ENCODE assay signal across 24 cellular contexts in the genomic region with DNA sequence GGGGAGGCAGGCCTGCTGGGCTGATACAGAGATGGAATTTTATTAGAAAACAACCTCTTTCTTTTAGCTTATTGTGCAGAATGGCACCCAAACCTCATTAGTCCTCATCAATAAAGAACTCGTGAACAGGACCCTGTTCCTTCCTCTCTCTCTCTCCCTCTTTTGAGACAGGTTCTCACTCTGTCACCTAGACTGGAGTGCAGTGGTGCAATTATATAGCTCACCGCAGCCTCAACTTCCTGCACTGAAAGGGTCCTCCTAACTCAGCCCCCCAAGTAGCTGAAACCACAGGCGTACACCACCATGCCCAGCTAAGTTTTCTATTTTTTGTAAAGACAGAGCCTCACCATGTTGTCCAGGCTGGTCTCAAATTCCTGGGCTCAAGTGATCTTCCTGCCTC. TPM values are rescaled to one million over a fixed set of nuclear protein-coding genes. Genes with fewer than 3 reads are reported as not detected.
A peak's percentile ranks its signal among the peaks of the same experiment; 100 is the strongest.
DNase-seq lines count a peak whose midpoint lies in the region; ATAC-seq and TF ChIP-seq lines count a peak whose summit lies in the region.
"Had no signal": no experiment of that assay in that cellular context is flagged by ENCODE, and none has a peak within 500 bp of the region (broad histone marks: within the 10 kb centered on the region; RNA-seq: fewer than 3 reads in every experiment).

No MANE protein-coding gene starts in this region.

- no peaks in the 10 kb centered on the region for H3K36me3 ChIP-seq in CD4-positive, alpha-beta memory T cell (ENCODE audit: insufficient read depth, low read length)

- POLR2A ChIA-PET in CD4-positive, alpha-beta memory T cell (lab: Charles Lee; ENCODE audit: partially characterized antibody), result no interaction called here

- no peaks in the 10 kb centered on the region for H3K9me3 Mint-ChIP-seq in natural killer cell
- no peaks in the 10 kb centered on the region for H3K9me3 Mint-ChIP-seq in natural killer cell treated with Interleukin-12 subunit alpha and Interleukin-12 subunit beta and Interleukin-15 and Interleukin-18, amount 100 ng/mL, for 72 hours
- H3K9me3 Mint-ChIP-seq in memory B cell, result no peaks in the 10 kb centered on the region
- no peaks in the 10 kb centered on the region for H3K9me3 Mint-ChIP-seq in CD4-positive, alpha-beta memory T cell
- H3K9me3 Mint-ChIP-seq: CD8-positive, alpha-beta T cell had no signal

- DNase-seq in natural killer cell (no peak), memory B cell (ENCODE audit: low spot score in 2 of 2) (no peak), SW 1271 (lab: John Stamatoyannopoulos, UW) (no peak), NCI-H748 treated with DMSO at 0.1 percent for 48 hours (lab: John Stamatoyannopoulos, UW) (no peak)
- DNase-seq in natural killer cell treated with Interleukin-12 subunit alpha and Interleukin-12 subunit beta and Interleukin-15 and Interleukin-18, amount 100 ng/mL, for 72 hours (ENCODE audit: low spot score), result no peak
- DNase-seq in CD4-positive, alpha-beta memory T cell, result no peak
- DNase-seq: AML-193; C1 segment of cervical spinal cord; CD8-positive, alpha-beta T cell; DMS153; DND-41; GOT3; HCEC 1CT; IMR-90; MM.1S; NCI-H2029; NCI-H446; NCI-H524 treated with DMSO at 0.1 percent for 48 hours; NCI-H82; NK-92 treated with Interleukin-12 subunit alpha and Interleukin-12 subunit beta, amount 100 ng/mL, for 24 hours; PC-3; Right ventricle myocardium superior had no signal

- TF ChIP-seq CTCF in natural killer cell (IDR thresholded peaks at IDR 0.05) (no peak), VCaP (conservative IDR thresholded peaks at IDR 0.05) (no peak)

- H3K4me1 Mint-ChIP-seq in natural killer cell (peaks cover 16 to 22% of the 10 kb centered on the region in 2 donors), memory B cell (peaks cover 16% of the 10 kb centered on the region)
- H3K4me1 Mint-ChIP-seq in natural killer cell treated with Interleukin-12 subunit alpha and Interleukin-12 subunit beta and Interleukin-15 and Interleukin-18, amount 100 ng/mL, for 72 hours (ENCODE audit: low read depth in 2 of 2), result peaks cover 0 to 17% of the 10 kb centered on the region in 2 donors
- no peaks in the 10 kb centered on the region for H3K4me1 Mint-ChIP-seq in CD4-positive, alpha-beta memory T cell

- H3K9me3 ChIP-seq in CD4-positive, alpha-beta memory T cell (ENCODE audit: control insufficient read depth in 1 of 2, low read length in 2 of 2), result no peaks in the 10 kb centered on the region

- H3K27ac Mint-ChIP-seq in natural killer cell (peak overlapping the region; percentile 48 to 70), memory B cell (peak overlapping the region; percentile 43)
- H3K27ac Mint-ChIP-seq in natural killer cell treated with Interleukin-12 subunit alpha and Interleukin-12 subunit beta and Interleukin-15 and Interleukin-18, amount 100 ng/mL, for 72 hours, result peak overlapping the region in 1 of 2 donors; percentile 66
- H3K27ac Mint-ChIP-seq in CD4-positive, alpha-beta memory T cell, result no peak overlapping the region
- H3K27ac Mint-ChIP-seq: CD8-positive, alpha-beta T cell had no signal

- ATAC-seq in natural killer cell (peak in 2 of 3 donors; percentile 49 to 81), memory B cell (ENCODE audit: low read depth) (no peak)
- ATAC-seq in natural killer cell treated with Interleukin-12 subunit alpha and Interleukin-12 subunit beta and Interleukin-15 and Interleukin-18, amount 100 ng/mL, for 72 hours, result no peak
- ATAC-seq: CD8-positive, alpha-beta T cell; PC-3 had no signal

- H3K27me3 Mint-ChIP-seq in natural killer cell (ENCODE audit: low read depth in 2 of 2) (no peaks in the 10 kb centered on the region), memory B cell (no peaks in the 10 kb centered on the region)
- H3K27me3 Mint-ChIP-seq in natural killer cell treated with Interleukin-12 subunit alpha and Interleukin-12 subunit beta and Interleukin-15 and Interleukin-18, amount 100 ng/mL, for 72 hours, result no peaks in the 10 kb centered on the region
- H3K27me3 Mint-ChIP-seq in CD4-positive, alpha-beta memory T cell, result no peaks in the 10 kb centered on the region

- H3K4me3 ChIP-seq in CD4-positive, alpha-beta memory T cell (ENCODE audit: low read length in 2 of 2), result no peak overlapping the region

- intact Hi-C loops in natural killer cell (cut with micrococcal nuclease), result no loop called here
- intact Hi-C loops in CD4-positive, alpha-beta memory T cell (cut with micrococcal nuclease), result no loop called here

- no peaks in the 10 kb centered on the region for H3K36me3 Mint-ChIP-seq in natural killer cell
- H3K36me3 Mint-ChIP-seq in natural killer cell treated with Interleukin-12 subunit alpha and Interleukin-12 subunit beta and Interleukin-15 and Interleukin-18, amount 100 ng/mL, for 72 hours, result no peaks in the 10 kb centered on the region
- H3K36me3 Mint-ChIP-seq in memory B cell, result no peaks in the 10 kb centered on the region
- H3K36me3 Mint-ChIP-seq in CD4-positive, alpha-beta memory T cell, result peaks cover 0 to 5% of the 10 kb centered on the region in 2 donors

- H3K4me1 ChIP-seq in CD4-positive, alpha-beta memory T cell (ENCODE audit: insufficient read depth, low read length), result no peaks in the 10 kb centered on the region

- no peaks in the 10 kb centered on the region for H3K27me3 ChIP-seq in CD4-positive, alpha-beta memory T cell (ENCODE audit: insufficient read depth, low read length)

- H3K27ac ChIP-seq in VCaP, result peak overlapping the region; percentile 29; the same call in 1 of the 2 replicates
- no peak overlapping the region for H3K27ac ChIP-seq in CD4-positive, alpha-beta memory T cell (ENCODE audit: low read depth, low read length)
- H3K27ac ChIP-seq: KMS-11 had no signal

- CTCF ChIA-PET in CD4-positive, alpha-beta memory T cell (lab: Charles Lee; ENCODE audit: partially characterized antibody), result no interaction called here

- H3K4me3 Mint-ChIP-seq in natural killer cell (no peak overlapping the region), memory B cell (no peak overlapping the region)
- no peak overlapping the region for H3K4me3 Mint-ChIP-seq in natural killer cell treated with Interleukin-12 subunit alpha and Interleukin-12 subunit beta and Interleukin-15 and Interleukin-18, amount 100 ng/mL, for 72 hours
- no peak overlapping the region for H3K4me3 Mint-ChIP-seq in CD4-positive, alpha-beta memory T cell
- H3K4me3 Mint-ChIP-seq: CD8-positive, alpha-beta T cell had no signal

RNA-seq across cellular contexts. Expression of gene AP1S3, which starts 21.7 kb away (rescaled TPM):
- total RNA-seq in natural killer cell, result 1 to 10 TPM; 4.5 to 5.2 (median 5.0) TPM
- 1 to 10 TPM; 5.6 to 7.2 TPM for total RNA-seq in natural killer cell treated with Interleukin-12 subunit alpha and Interleukin-12 subunit beta and Interleukin-15 and Interleukin-18, amount 100 ng/mL, for 72 hours
- total RNA-seq in CD4-positive, alpha-beta memory T cell, result 1 to 10 TPM in 1 of 2 experiments, under 1 TPM in 1; 0.96 to 1.1 TPM
- 1 to 10 TPM; 1.3 to 2.6 TPM for polyA plus RNA-seq in CD4-positive, alpha-beta memory T cell

Comparison
In these comparisons a context has a peak if more than half of its experiments do, and no peak if none do; other contexts are left out.
1. ATAC-seq: peak in natural killer cell (2 of 3); none in natural killer cell treated with Interleukin-12 subunit alpha and Interleukin-12 subunit beta and Interleukin-15 and Interleukin-18, amount 100 ng/mL, for 72 hours (0 of 2) and memory B cell (single experiment).
2. H3K27ac Mint-ChIP-seq: peak in natural killer cell (2 of 2) and memory B cell (single experiment); none in CD4-positive, alpha-beta memory T cell (0 of 7).